29 cellular contexts compared by ENCODE assay signal in genomic region chr4:72169861-72170260, GRCh38.
"Had no signal": no experiment of that assay in that cellular context is flagged by ENCODE, and none has a peak within 500 bp of the region (broad histone marks: within the 10 kb centered on the region; RNA-seq: fewer than 3 reads in every experiment).

No MANE protein-coding gene starts in this region.

- H3K9me3 ChIP-seq: ascending aorta, colonic mucosa had no signal

- H3K4me1 ChIP-seq: ascending aorta, colonic mucosa had no signal

- ATAC-seq: activated CD8-positive, alpha-beta T cell treated with anti-CD3 and anti-CD28 coated beads for 36 hours; activated T-cell treated with anti-CD3 and anti-CD28 coated beads, Interleukin-2, amount 50 U/mL, for 72 hours; activated T-helper 17 cell treated with anti-CD3 and anti-CD28 coated beads, Interleukin-2, amount 50 U/mL, for 72 hours; Right ventricle myocardium inferior had no signal

- H3K27me3 ChIP-seq: ascending aorta, cardiac muscle cell, colonic mucosa had no signal

- H3K36me3 ChIP-seq: ascending aorta, cardiac muscle cell, colonic mucosa had no signal

- H3K4me3 ChIP-seq: ascending aorta, cardiac muscle cell, colonic mucosa, PC-9 had no signal

- H3K4me2 ChIP-seq: PC-9 had no signal

- H3K27ac ChIP-seq: ascending aorta, cardiac muscle cell, colonic mucosa, PC-9, RWPE1 had no signal

- DNase-seq: activated CD4-positive, alpha-beta T cell treated with anti-CD3 and anti-CD28 coated beads, Interleukin-2, amount 10 ng/mL, durations not matched to agents 24 days and 14 days; activated CD4-positive, alpha-beta T cell treated with anti-CD3 and anti-CD28 coated beads, Interleukin-2, amount 50 U/mL, for 4 hours; activated CD8-positive, alpha-beta T cell treated with anti-CD3 and anti-CD28 coated beads for 36 hours; activated effector memory CD4-positive, alpha-beta T cell treated with anti-CD3 and anti-CD28 coated beads, Interleukin-2, amount 50 U/mL, for 16 hours; activated naive CD4-positive, alpha-beta T cell treated with Interleukin-2 at 50 U/mL for 16 hours; activated naive CD8-positive, alpha-beta T cell treated with anti-CD3 and anti-CD28 coated beads, Interleukin-2, amount 10 ng/mL, durations not matched to agents 7 days and 5 days; activated T-cell treated with anti-CD3 and anti-CD28 coated beads, Interleukin-2, amount 50 U/mL, for 1 hour; activated T-cell treated with anti-CD3 and anti-CD28 coated beads, Interleukin-2, amount 50 U/mL, for 72 hours; amygdala; colonic mucosa; NCI-H1092 treated with DMSO at 0.1 percent for 48 hours; NCI-H1417; NCI-H146; NCI-H187; NCI-H2029 treated with DMSO at 0.1 percent for 48 hours; NCI-H2107; NCI-H2171 treated with DMSO at 0.1 percent for 48 hours; NCI-H2227 treated with DMSO at 0.1 percent for 48 hours; NCI-H446; NCI-H524; NCI-H69; NK-92 treated with Interleukin-12 subunit alpha and Interleukin-12 subunit beta, amount 100 ng/mL, for 24 hours; SIG-M5 had no signal

- H2AFZ ChIP-seq: PC-9 had no signal
